Comparison of ENCODE assay signal across 26 cellular contexts in genomic region chr2:88808083-88808482, GRCh38.
"Had no signal": no experiment of that assay in that cellular context is flagged by ENCODE, and none has a peak within 500 bp of the region (broad histone marks: within the 10 kb centered on the region; RNA-seq: fewer than 3 reads in every experiment).

No MANE protein-coding gene starts in this region.

- H3K9me3 ChIP-seq: heart right ventricle, left lung, psoas muscle, spleen, testis, tibial artery, upper lobe of left lung had no signal

- H3K4me2 ChIP-seq: neural progenitor cell had no signal

- H3K36me3 Mint-ChIP-seq: neural progenitor cell had no signal

- H3K9me3 Mint-ChIP-seq: stimulated activated memory B cell treated with anti-CD40 and anti-IgM and Interleukin-4, amounts not matched to agents 10 μg/mL and 1 μg/mL and 100 μg/mL, for 72 hours had no signal

- H3K27ac Mint-ChIP-seq: nephron; neural progenitor cell; stimulated activated memory B cell treated with anti-CD40 and anti-IgM and Interleukin-4, amounts not matched to agents 10 μg/mL and 1 μg/mL and 100 μg/mL, for 72 hours had no signal

- H3K36me3 ChIP-seq: heart right ventricle, left lung, neural progenitor cell, spleen, tibial artery, upper lobe of left lung had no signal

- H3K4me1 ChIP-seq: left lung, neural progenitor cell, psoas muscle, testis, tibial artery, upper lobe of left lung had no signal

- H3K9ac ChIP-seq: neural progenitor cell had no signal

- H3K4me3 Mint-ChIP-seq: naive thymus-derived CD4-positive, alpha-beta T cell; nephron; neural progenitor cell; stimulated activated memory B cell treated with anti-CD40 and anti-IgM and Interleukin-4, amounts not matched to agents 10 μg/mL and 1 μg/mL and 100 μg/mL, for 72 hours had no signal

- DNase-seq: cerebellar nuclear complex; dorsolateral prefrontal cortex; effector CD4-positive, alpha-beta T cell; foreskin melanocyte; glutamatergic neuron; heart right ventricle; hippocampal formation; left cardiac atrium; left lung; mesenchymal stem cell; midbrain; naive thymus-derived CD4-positive, alpha-beta T cell; nucleus accumbens; psoas muscle; right cardiac atrium; spleen; stimulated activated CD4-positive, alpha-beta T cell treated with anti-CD3 and anti-CD28 coated beads, Interleukin-4, amount 100 ng/mL, for 4 hours; stimulated activated naive CD8-positive, alpha-beta T cell treated with anti-CD3 and anti-CD28 coated beads, Interleukin-15, Interleukin-2, amounts not matched to agents 100 U/mL and 50 U/mL, for 24 hours; substantia nigra; testis; tibial artery had no signal

- H3K27me3 ChIP-seq: left lung, neural progenitor cell, testis, upper lobe of left lung had no signal

- H2AFZ ChIP-seq: neural progenitor cell had no signal

- H3K27ac ChIP-seq: dorsolateral prefrontal cortex, heart right ventricle, left lung, neural progenitor cell, psoas muscle, skin epidermis, spleen, testis, tibial artery, upper lobe of left lung had no signal

- H3K4me1 Mint-ChIP-seq: nephron; stimulated activated memory B cell treated with anti-CD40 and anti-IgM and Interleukin-4, amounts not matched to agents 10 μg/mL and 1 μg/mL and 100 μg/mL, for 72 hours had no signal

- H3K4me3 ChIP-seq: dorsolateral prefrontal cortex, heart right ventricle, left lung, neural progenitor cell, psoas muscle, skin epidermis, spleen, testis, tibial artery, upper lobe of left lung had no signal
